24 cellular contexts compared by ENCODE assay signal in genomic region chr1:180384606-180385005, GRCh38.
"Had no signal": no experiment of that assay in that cellular context is flagged by ENCODE, and none has a peak within 500 bp of the region (broad histone marks: within the 10 kb centered on the region; RNA-seq: fewer than 3 reads in every experiment).

No MANE protein-coding gene starts in this region.

- H3K27me3 ChIP-seq: neural progenitor cell, ovary, right lobe of liver, sigmoid colon, stomach, testis, tibial artery, transverse colon, upper lobe of right lung, uterus had no signal

- H3K9ac ChIP-seq: neural progenitor cell, parathyroid adenoma had no signal

- H3K4me3 ChIP-seq: neural progenitor cell, ovary, psoas muscle, right lobe of liver, sigmoid colon, stomach, testis, tibial artery, transverse colon, upper lobe of right lung, uterus had no signal

- H3K4me2 ChIP-seq: neural progenitor cell had no signal

- H3K9me3 ChIP-seq: ovary, testis had no signal

- H2AFZ ChIP-seq: neural progenitor cell, parathyroid adenoma had no signal

- ATAC-seq: naive thymus-derived CD8-positive, alpha-beta T cell; psoas muscle; right cardiac atrium; right lobe of liver; stimulated activated effector memory CD8-positive, alpha-beta T cell treated with anti-CD3 and anti-CD28 coated beads, Interleukin-12 subunit alpha, Interleukin-12 subunit beta, amount 100 ng/mL, for 72 hours; stimulated activated naive B cell treated with anti-CD40 and anti-IgM and Interleukin-4, amounts not matched to agents 10 μg/mL and 1 μg/mL and 100 μg/mL, for 72 hours; upper lobe of right lung had no signal

- H3K27ac ChIP-seq: neural progenitor cell, ovary, parathyroid adenoma, psoas muscle, right lobe of liver, sigmoid colon, stomach, testis, tibial artery, transverse colon, upper lobe of right lung, uterus had no signal

- DNase-seq: naive thymus-derived CD8-positive, alpha-beta T cell; occipital lobe; ovary; posterior cingulate gyrus; psoas muscle; right cardiac atrium; right lobe of liver; sigmoid colon; small intestine; stimulated activated CD4-positive, alpha-beta T cell treated with anti-CD3 and anti-CD28 coated beads, Interleukin-15, amount 100 ng/mL, for 24 hours; stimulated activated CD4-positive, alpha-beta T cell treated with anti-CD3 and anti-CD28 coated beads, Interleukin-2, amount 100 ng/mL, for 24 hours; stimulated activated CD4-positive, alpha-beta T cell treated with anti-CD3 and anti-CD28 coated beads, Interleukin-2, amount 100 ng/mL, for 48 hours; stimulated activated CD4-positive, alpha-beta T cell treated with anti-CD3 and anti-CD28 coated beads, Interleukin-4, amount 100 ng/mL, for 24 hours; stimulated activated naive B cell treated with anti-CD40 and anti-IgM and Interleukin-4, amounts not matched to agents 10 μg/mL and 1 μg/mL and 100 μg/mL, for 72 hours; stimulated activated naive CD4-positive, alpha-beta T cell treated with Interleukin-2 at 50 U/mL for 16 hours; stomach; testis; tibial artery; transverse colon; upper lobe of right lung; uterus had no signal

- H3K36me3 ChIP-seq: neural progenitor cell, ovary, right lobe of liver, sigmoid colon, transverse colon, upper lobe of right lung, uterus had no signal

- H3K4me1 ChIP-seq: neural progenitor cell, parathyroid adenoma, psoas muscle, right lobe of liver, sigmoid colon, stomach, testis, tibial artery, transverse colon, upper lobe of right lung, uterus had no signal
